Comparison of ENCODE assay signal across 11 cellular contexts in the genomic region with DNA sequence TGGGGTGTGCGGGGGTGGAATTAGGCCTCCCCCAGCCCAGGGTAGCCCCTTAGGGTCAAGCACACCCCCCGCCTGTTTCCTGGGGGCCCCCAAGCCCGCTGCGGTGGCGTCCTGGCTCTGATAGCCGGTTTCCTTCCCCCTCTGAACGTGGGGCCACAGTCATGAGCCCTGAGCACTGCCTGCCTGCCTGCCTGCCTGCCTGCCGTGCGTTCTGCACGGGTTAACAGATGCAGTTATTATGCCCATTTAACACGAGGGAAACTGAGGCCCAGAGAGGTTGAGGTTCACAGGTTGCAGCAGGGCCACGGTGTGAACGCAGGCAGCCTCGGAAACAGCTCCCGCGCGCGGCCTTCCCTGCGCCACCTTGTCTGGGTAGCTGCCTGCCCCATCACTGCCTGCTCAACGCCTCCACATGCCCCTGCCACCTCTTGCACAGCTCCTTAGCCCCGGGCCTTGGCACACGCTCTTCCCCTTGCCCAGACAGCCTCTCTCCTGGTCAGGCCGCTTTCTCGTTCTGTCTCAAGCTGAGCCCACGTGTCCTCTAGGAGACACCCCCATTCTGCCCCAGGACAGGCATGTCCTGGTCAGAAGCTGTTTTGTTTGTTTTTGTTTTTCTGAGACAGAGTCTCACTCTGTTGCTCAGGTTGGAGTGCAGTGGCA. TPM values are rescaled to one million over a fixed set of nuclear protein-coding genes. Genes with fewer than 3 reads are reported as not detected.
DNase-seq lines count a peak whose midpoint lies in the region; ATAC-seq lines count a peak whose summit lies in the region.
"Had no signal": no experiment of that assay in that cellular context is flagged by ENCODE, and none has a peak within 500 bp of the region (broad histone marks: within the 10 kb centered on the region; RNA-seq: fewer than 3 reads in every experiment).

No MANE protein-coding gene starts in this region.

- no peak for DNase-seq in activated T-cell treated with anti-CD3 and anti-CD28 coated beads, Interleukin-2, amount 50 U/mL, for 4 hours
- DNase-seq in activated T-cell treated with anti-CD3 and anti-CD28 coated beads for 4 hours: no peak
- no peak for DNase-seq in activated T-helper 1 cell treated with anti-CD3 and anti-CD28 coated beads, Interleukin-12 subunit alpha, Interleukin-12 subunit beta, Interleukin-2, Interleukin-4 antibody, amounts not matched to agents 30 ng/mL and 10 ng/mL and 1 ng/mL, durations not matched to agents 14 hours and 24 hours and 36 hours (ENCODE audit: low spot score)
- peak; percentile 48 for DNase-seq in foreskin melanocyte
- DNase-seq in substantia nigra (lab: John Stamatoyannopoulos, UW): no peak
- DNase-seq in cortex of kidney (lab: John Stamatoyannopoulos, UW): no peak
- DNase-seq in HuH-7.5 (ENCODE audit: low spot score): no peak
- DNase-seq in LoVo (ENCODE audit: low spot score): no peak
- DNase-seq: activated CD4-positive, alpha-beta T cell treated with anti-CD3 and anti-CD28 coated beads for 1 hour; brain microvascular endothelial cell had no signal

- peak overlapping the region; percentile 35 for H3K27ac ChIP-seq in substantia nigra (ENCODE audit: low read depth, low read length, poor library complexity, severe bottlenecking)
- H3K27ac ChIP-seq: brain microvascular endothelial cell, PC-9 had no signal

- peaks cover 11% of the 10 kb centered on the region for H3K4me1 Mint-ChIP-seq in activated T-cell treated with anti-CD3 and anti-CD28 coated beads, Interleukin-2, amount 50 U/mL, for 4 hours (ENCODE audit: low read depth)
- peaks cover 10% of the 10 kb centered on the region for H3K4me1 Mint-ChIP-seq in activated T-helper 1 cell treated with anti-CD3 and anti-CD28 coated beads, Interleukin-12 subunit alpha, Interleukin-12 subunit beta, Interleukin-2, Interleukin-4 antibody, amounts not matched to agents 30 ng/mL and 10 ng/mL and 1 ng/mL, durations not matched to agents 14 hours and 24 hours and 36 hours (ENCODE audit: low read depth)

- no peaks in the 10 kb centered on the region for H3K9me3 Mint-ChIP-seq in activated T-cell treated with anti-CD3 and anti-CD28 coated beads, Interleukin-2, amount 50 U/mL, for 4 hours
- no peaks in the 10 kb centered on the region for H3K9me3 Mint-ChIP-seq in activated T-helper 1 cell treated with anti-CD3 and anti-CD28 coated beads, Interleukin-12 subunit alpha, Interleukin-12 subunit beta, Interleukin-2, Interleukin-4 antibody, amounts not matched to agents 30 ng/mL and 10 ng/mL and 1 ng/mL, durations not matched to agents 14 hours and 24 hours and 36 hours

- H3K4me3 Mint-ChIP-seq in activated T-cell treated with anti-CD3 and anti-CD28 coated beads, Interleukin-2, amount 50 U/mL, for 4 hours: peak overlapping the region; percentile 47
- H3K4me3 Mint-ChIP-seq in activated T-helper 1 cell treated with anti-CD3 and anti-CD28 coated beads, Interleukin-12 subunit alpha, Interleukin-12 subunit beta, Interleukin-2, Interleukin-4 antibody, amounts not matched to agents 30 ng/mL and 10 ng/mL and 1 ng/mL, durations not matched to agents 14 hours and 24 hours and 36 hours: peak overlapping the region; percentile 76

- peaks cover 5% of the 10 kb centered on the region for H3K27me3 Mint-ChIP-seq in activated T-cell treated with anti-CD3 and anti-CD28 coated beads, Interleukin-2, amount 50 U/mL, for 4 hours (ENCODE audit: low read depth)
- peaks cover 7% of the 10 kb centered on the region for H3K27me3 Mint-ChIP-seq in activated T-helper 1 cell treated with anti-CD3 and anti-CD28 coated beads, Interleukin-12 subunit alpha, Interleukin-12 subunit beta, Interleukin-2, Interleukin-4 antibody, amounts not matched to agents 30 ng/mL and 10 ng/mL and 1 ng/mL, durations not matched to agents 14 hours and 24 hours and 36 hours (ENCODE audit: insufficient read depth)

- no peak overlapping the region for H3K27ac Mint-ChIP-seq in activated T-helper 1 cell treated with anti-CD3 and anti-CD28 coated beads, Interleukin-12 subunit alpha, Interleukin-12 subunit beta, Interleukin-2, Interleukin-4 antibody, amounts not matched to agents 30 ng/mL and 10 ng/mL and 1 ng/mL, durations not matched to agents 14 hours and 24 hours and 36 hours

- intact Hi-C loops in activated T-helper 1 cell treated with anti-CD3 and anti-CD28 coated beads, Interleukin-12 subunit alpha, Interleukin-12 subunit beta, Interleukin-2, Interleukin-4 antibody, amounts not matched to agents 30 ng/mL and 10 ng/mL and 1 ng/mL, durations not matched to agents 14 hours and 24 hours and 36 hours (cut with micrococcal nuclease): no loop called here

- no peak for ATAC-seq in activated T-cell treated with anti-CD3 and anti-CD28 coated beads, Interleukin-2, amount 50 U/mL, for 4 hours

- H3K36me3 Mint-ChIP-seq in activated T-cell treated with anti-CD3 and anti-CD28 coated beads, Interleukin-2, amount 50 U/mL, for 4 hours (ENCODE audit: insufficient read depth): no peaks in the 10 kb centered on the region
- no peaks in the 10 kb centered on the region for H3K36me3 Mint-ChIP-seq in activated T-helper 1 cell treated with anti-CD3 and anti-CD28 coated beads, Interleukin-12 subunit alpha, Interleukin-12 subunit beta, Interleukin-2, Interleukin-4 antibody, amounts not matched to agents 30 ng/mL and 10 ng/mL and 1 ng/mL, durations not matched to agents 14 hours and 24 hours and 36 hours (ENCODE audit: low read depth)

RNA-seq across cellular contexts. Expression of a gene that starts 1.2 kb away (rescaled TPM):
- total RNA-seq in activated T-cell treated with anti-CD3 and anti-CD28 coated beads, Interleukin-2, amount 50 U/mL, for 4 hours: 10 to 100 TPM; 16.0 to 25.9 (median 23.1) TPM
- total RNA-seq in activated T-helper 1 cell treated with anti-CD3 and anti-CD28 coated beads, Interleukin-12 subunit alpha, Interleukin-12 subunit beta, Interleukin-2, Interleukin-4 antibody, amounts not matched to agents 30 ng/mL and 10 ng/mL and 1 ng/mL, durations not matched to agents 14 hours and 24 hours and 36 hours: 21.7 and 22.3 TPM in 2 replicates

RNA-seq across cellular contexts. Expression of a gene that starts 4.8 kb away (rescaled TPM):
- total RNA-seq in activated T-cell treated with anti-CD3 and anti-CD28 coated beads, Interleukin-2, amount 50 U/mL, for 4 hours: 100 to 1,000 TPM; 296 to 322 (median 303) TPM
- total RNA-seq in activated T-helper 1 cell treated with anti-CD3 and anti-CD28 coated beads, Interleukin-12 subunit alpha, Interleukin-12 subunit beta, Interleukin-2, Interleukin-4 antibody, amounts not matched to agents 30 ng/mL and 10 ng/mL and 1 ng/mL, durations not matched to agents 14 hours and 24 hours and 36 hours: 301 and 304 TPM in 2 replicates

RNA-seq across cellular contexts. Expression of a gene that starts 18.8 kb away (rescaled TPM):
- 100 to 1,000 TPM; 124 to 142 (median 137) TPM for total RNA-seq in activated T-cell treated with anti-CD3 and anti-CD28 coated beads, Interleukin-2, amount 50 U/mL, for 4 hours
- 97.9 and 98.8 TPM in 2 replicates for total RNA-seq in activated T-helper 1 cell treated with anti-CD3 and anti-CD28 coated beads, Interleukin-12 subunit alpha, Interleukin-12 subunit beta, Interleukin-2, Interleukin-4 antibody, amounts not matched to agents 30 ng/mL and 10 ng/mL and 1 ng/mL, durations not matched to agents 14 hours and 24 hours and 36 hours

RNA-seq across cellular contexts. Expression of a gene that starts 35.7 kb away (rescaled TPM):
- total RNA-seq in activated T-cell treated with anti-CD3 and anti-CD28 coated beads, Interleukin-2, amount 50 U/mL, for 4 hours: 1,000 to 10,000 TPM; 2,317 to 2,484 (median 2,379) TPM
- 1,387 and 1,455 TPM in 2 replicates for total RNA-seq in activated T-helper 1 cell treated with anti-CD3 and anti-CD28 coated beads, Interleukin-12 subunit alpha, Interleukin-12 subunit beta, Interleukin-2, Interleukin-4 antibody, amounts not matched to agents 30 ng/mL and 10 ng/mL and 1 ng/mL, durations not matched to agents 14 hours and 24 hours and 36 hours

RNA-seq across cellular contexts. Expression of a gene that starts 47.4 kb away (rescaled TPM):
- under 1 TPM; 0.13 to 0.45 (median 0.16) TPM for total RNA-seq in activated T-cell treated with anti-CD3 and anti-CD28 coated beads, Interleukin-2, amount 50 U/mL, for 4 hours
- 0.16 and 0.17 TPM in 2 replicates for total RNA-seq in activated T-helper 1 cell treated with anti-CD3 and anti-CD28 coated beads, Interleukin-12 subunit alpha, Interleukin-12 subunit beta, Interleukin-2, Interleukin-4 antibody, amounts not matched to agents 30 ng/mL and 10 ng/mL and 1 ng/mL, durations not matched to agents 14 hours and 24 hours and 36 hours
